Comparison of ENCODE assay signal across 1 cellular context in the genomic region with DNA sequence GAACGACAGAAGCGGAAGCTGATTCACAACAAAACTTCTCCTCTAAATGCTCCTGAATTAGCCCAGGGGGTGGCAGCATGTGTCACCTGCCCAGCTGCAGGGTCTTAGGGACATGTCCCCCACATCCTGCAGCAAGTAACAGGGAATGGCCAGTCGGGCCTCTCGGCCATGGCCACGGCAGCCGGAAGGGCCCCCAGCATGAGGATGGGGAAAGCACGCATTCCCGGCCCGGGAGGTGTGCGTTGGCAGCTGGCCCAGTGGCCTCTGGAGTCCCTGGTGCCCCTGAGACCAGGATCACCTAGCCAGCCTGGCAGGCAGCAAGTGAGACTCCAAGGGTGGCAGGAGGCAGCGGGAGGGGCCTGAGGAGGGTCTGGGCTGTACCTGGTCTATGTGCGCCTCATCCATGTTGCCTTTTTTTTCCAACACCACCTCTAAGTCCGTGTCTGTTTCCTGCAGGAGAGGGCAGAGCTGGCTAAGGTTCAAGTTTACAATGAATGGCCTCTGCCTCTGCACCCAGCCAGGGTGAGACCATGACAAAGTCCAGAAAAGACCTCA.
TF ChIP-seq lines count a peak whose summit lies in the region.

No MANE protein-coding gene starts in this region.

TF ChIP-seq in HepG2, 621 proteins besides CTCF, POLR2A, EP300 and RAD21 (continued from another document and continues in another):
- TF ChIP-seq, protein P1, sequence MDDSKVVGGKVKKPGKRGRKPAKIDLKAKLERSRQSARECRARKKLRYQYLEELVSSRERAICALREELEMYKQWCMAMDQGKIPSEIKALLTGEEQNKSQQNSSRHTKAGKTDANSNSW (CRISPR knock-in tag; IDR thresholded peaks at IDR 0.05; ENCODE audit: borderline replicate concordance) = no peak
- TF ChIP-seq, protein P2, sequence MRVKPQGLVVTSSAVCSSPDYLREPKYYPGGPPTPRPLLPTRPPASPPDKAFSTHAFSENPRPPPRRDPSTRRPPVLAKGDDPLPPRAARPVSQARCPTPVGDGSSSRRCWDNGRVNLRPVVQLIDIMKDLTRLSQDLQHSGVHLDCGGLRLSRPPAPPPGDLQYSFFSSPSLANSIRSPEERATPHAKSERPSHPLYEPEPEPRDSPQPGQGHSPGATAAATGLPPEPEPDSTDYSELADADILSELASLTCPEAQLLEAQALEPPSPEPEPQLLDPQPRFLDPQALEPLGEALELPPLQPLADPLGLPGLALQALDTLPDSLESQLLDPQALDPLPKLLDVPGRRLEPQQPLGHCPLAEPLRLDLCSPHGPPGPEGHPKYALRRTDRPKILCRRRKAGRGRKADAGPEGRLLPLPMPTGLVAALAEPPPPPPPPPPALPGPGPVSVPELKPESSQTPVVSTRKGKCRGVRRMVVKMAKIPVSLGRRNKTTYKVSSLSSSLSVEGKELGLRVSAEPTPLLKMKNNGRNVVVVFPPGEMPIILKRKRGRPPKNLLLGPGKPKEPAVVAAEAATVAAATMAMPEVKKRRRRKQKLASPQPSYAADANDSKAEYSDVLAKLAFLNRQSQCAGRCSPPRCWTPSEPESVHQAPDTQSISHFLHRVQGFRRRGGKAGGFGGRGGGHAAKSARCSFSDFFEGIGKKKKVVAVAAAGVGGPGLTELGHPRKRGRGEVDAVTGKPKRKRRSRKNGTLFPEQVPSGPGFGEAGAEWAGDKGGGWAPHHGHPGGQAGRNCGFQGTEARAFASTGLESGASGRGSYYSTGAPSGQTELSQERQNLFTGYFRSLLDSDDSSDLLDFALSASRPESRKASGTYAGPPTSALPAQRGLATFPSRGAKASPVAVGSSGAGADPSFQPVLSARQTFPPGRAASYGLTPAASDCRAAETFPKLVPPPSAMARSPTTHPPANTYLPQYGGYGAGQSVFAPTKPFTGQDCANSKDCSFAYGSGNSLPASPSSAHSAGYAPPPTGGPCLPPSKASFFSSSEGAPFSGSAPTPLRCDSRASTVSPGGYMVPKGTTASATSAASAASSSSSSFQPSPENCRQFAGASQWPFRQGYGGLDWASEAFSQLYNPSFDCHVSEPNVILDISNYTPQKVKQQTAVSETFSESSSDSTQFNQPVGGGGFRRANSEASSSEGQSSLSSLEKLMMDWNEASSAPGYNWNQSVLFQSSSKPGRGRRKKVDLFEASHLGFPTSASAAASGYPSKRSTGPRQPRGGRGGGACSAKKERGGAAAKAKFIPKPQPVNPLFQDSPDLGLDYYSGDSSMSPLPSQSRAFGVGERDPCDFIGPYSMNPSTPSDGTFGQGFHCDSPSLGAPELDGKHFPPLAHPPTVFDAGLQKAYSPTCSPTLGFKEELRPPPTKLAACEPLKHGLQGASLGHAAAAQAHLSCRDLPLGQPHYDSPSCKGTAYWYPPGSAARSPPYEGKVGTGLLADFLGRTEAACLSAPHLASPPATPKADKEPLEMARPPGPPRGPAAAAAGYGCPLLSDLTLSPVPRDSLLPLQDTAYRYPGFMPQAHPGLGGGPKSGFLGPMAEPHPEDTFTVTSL (CRISPR knock-in tag; IDR thresholded peaks at IDR 0.05; ENCODE audit: borderline replicate concordance) = no peak
- peak; percentile 41 for TF ChIP-seq ASH2L (IDR thresholded peaks at IDR 0.05; ENCODE audit: insufficient read length, low read depth, low read length)
- TF ChIP-seq RELA (CRISPR knock-in tag; IDR thresholded peaks at IDR 0.05) = no peak
- TF ChIP-seq, protein P3, sequence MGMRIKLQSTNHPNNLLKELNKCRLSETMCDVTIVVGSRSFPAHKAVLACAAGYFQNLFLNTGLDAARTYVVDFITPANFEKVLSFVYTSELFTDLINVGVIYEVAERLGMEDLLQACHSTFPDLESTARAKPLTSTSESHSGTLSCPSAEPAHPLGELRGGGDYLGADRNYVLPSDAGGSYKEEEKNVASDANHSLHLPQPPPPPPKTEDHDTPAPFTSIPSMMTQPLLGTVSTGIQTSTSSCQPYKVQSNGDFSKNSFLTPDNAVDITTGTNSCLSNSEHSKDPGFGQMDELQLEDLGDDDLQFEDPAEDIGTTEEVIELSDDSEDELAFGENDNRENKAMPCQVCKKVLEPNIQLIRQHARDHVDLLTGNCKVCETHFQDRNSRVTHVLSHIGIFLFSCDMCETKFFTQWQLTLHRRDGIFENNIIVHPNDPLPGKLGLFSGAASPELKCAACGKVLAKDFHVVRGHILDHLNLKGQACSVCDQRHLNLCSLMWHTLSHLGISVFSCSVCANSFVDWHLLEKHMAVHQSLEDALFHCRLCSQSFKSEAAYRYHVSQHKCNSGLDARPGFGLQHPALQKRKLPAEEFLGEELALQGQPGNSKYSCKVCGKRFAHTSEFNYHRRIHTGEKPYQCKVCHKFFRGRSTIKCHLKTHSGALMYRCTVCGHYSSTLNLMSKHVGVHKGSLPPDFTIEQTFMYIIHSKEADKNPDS (CRISPR knock-in tag; IDR thresholded peaks at IDR 0.05) = no peak
- TF ChIP-seq, protein P4, sequence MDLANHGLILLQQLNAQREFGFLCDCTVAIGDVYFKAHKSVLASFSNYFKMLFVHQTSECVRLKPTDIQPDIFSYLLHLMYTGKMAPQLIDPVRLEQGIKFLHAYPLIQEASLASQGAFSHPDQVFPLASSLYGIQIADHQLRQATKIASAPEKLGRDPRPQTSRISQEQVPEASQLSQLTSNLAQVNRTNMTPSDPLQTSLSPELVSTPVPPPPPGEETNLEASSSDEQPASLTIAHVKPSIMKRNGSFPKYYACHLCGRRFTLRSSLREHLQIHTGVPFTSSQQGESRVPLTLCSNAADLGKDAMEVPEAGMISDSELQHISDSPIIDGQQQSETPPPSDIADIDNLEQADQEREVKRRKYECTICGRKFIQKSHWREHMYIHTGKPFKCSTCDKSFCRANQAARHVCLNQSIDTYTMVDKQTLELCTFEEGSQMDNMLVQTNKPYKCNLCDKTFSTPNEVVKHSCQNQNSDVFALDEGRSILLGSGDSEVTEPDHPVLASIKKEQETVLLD (CRISPR knock-in tag; IDR thresholded peaks at IDR 0.05; ENCODE audit: low read depth) = no peak
- TF ChIP-seq RFX1 (IDR thresholded peaks at IDR 0.05) = no peak
- TF ChIP-seq, protein P5, sequence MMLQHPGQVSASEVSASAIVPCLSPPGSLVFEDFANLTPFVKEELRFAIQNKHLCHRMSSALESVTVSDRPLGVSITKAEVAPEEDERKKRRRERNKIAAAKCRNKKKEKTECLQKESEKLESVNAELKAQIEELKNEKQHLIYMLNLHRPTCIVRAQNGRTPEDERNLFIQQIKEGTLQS (CRISPR knock-in tag; IDR thresholded peaks at IDR 0.05) = no peak
- no peak for TF ChIP-seq RCOR2 (CRISPR knock-in tag; IDR thresholded peaks at IDR 0.05)
- no peak for TF ChIP-seq POGZ (CRISPR knock-in tag; IDR thresholded peaks at IDR 0.05)
- no peak for TF ChIP-seq ZNF44 (CRISPR knock-in tag; IDR thresholded peaks at IDR 0.05)
- no peak for TF ChIP-seq POLR2AphosphoS5 (IDR thresholded peaks at IDR 0.05; ENCODE audit: low read depth, low read length)
- no peak for TF ChIP-seq ZNF713 (CRISPR knock-in tag; IDR thresholded peaks at IDR 0.05)
- TF ChIP-seq HES4 (CRISPR knock-in tag; IDR thresholded peaks at IDR 0.05; ENCODE audit: borderline replicate concordance) = no peak
- no peak for TF ChIP-seq NBN (conservative IDR thresholded peaks at IDR 0.05)
- TF ChIP-seq ZC3H4 (CRISPR knock-in tag; IDR thresholded peaks at IDR 0.05; ENCODE audit: borderline replicate concordance) = no peak
- TF ChIP-seq MYNN (CRISPR knock-in tag; IDR thresholded peaks at IDR 0.05; ENCODE audit: low read depth) = no peak
- peak; percentile 66 for TF ChIP-seq RBFOX2 (IDR thresholded peaks at IDR 0.05; ENCODE audit: low read depth, low read length)
- no peak for TF ChIP-seq PITX1 (CRISPR knock-in tag; IDR thresholded peaks at IDR 0.05)
- TF ChIP-seq PAX8 (CRISPR knock-in tag; IDR thresholded peaks at IDR 0.05; ENCODE audit: borderline replicate concordance) = no peak
- TF ChIP-seq, protein P6, sequence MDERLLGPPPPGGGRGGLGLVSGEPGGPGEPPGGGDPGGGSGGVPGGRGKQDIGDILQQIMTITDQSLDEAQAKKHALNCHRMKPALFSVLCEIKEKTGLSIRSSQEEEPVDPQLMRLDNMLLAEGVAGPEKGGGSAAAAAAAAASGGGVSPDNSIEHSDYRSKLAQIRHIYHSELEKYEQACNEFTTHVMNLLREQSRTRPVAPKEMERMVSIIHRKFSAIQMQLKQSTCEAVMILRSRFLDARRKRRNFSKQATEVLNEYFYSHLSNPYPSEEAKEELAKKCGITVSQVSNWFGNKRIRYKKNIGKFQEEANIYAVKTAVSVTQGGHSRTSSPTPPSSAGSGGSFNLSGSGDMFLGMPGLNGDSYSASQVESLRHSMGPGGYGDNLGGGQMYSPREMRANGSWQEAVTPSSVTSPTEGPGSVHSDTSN (CRISPR knock-in tag; IDR thresholded peaks at IDR 0.05) = no peak
- peak; percentile 96 for TF ChIP-seq HNRNPL (IDR thresholded peaks at IDR 0.05; ENCODE audit: low read depth, low read length)
- no peak for TF ChIP-seq SRF (IDR thresholded peaks at IDR 0.05; ENCODE audit: low read depth, low read length)
- TF ChIP-seq, protein P7, sequence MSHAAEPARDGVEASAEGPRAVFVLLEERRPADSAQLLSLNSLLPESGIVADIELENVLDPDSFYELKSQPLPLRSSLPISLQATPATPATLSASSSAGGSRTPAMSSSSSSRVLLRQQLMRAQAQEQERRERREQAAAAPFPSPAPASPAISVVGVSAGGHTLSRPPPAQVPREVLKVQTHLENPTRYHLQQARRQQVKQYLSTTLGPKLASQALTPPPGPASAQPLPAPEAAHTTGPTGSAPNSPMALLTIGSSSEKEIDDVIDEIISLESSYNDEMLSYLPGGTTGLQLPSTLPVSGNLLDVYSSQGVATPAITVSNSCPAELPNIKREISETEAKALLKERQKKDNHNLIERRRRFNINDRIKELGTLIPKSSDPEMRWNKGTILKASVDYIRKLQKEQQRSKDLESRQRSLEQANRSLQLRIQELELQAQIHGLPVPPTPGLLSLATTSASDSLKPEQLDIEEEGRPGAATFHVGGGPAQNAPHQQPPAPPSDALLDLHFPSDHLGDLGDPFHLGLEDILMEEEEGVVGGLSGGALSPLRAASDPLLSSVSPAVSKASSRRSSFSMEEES (CRISPR knock-in tag; IDR thresholded peaks at IDR 0.05) = no peak
- TF ChIP-seq JARID2 (CRISPR knock-in tag; IDR thresholded peaks at IDR 0.05; ENCODE audit: insufficient replicate concordance) = no peak
- TF ChIP-seq, protein P8, sequence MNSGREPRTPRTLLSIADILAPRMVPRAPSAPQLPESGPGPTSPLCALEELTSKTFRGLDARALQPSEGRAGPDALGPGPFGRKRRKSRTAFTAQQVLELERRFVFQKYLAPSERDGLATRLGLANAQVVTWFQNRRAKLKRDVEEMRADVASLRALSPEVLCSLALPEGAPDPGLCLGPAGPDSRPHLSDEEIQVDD (CRISPR knock-in tag; IDR thresholded peaks at IDR 0.05; ENCODE audit: borderline replicate concordance) = 0 out of 2 replicates have a peak, but pooled peaks have one; percentile 18
- no peak for TF ChIP-seq ZNF616 (CRISPR knock-in tag; IDR thresholded peaks at IDR 0.05; ENCODE audit: low read depth)
- TF ChIP-seq HOXA7 (CRISPR knock-in tag; IDR thresholded peaks at IDR 0.05) = no peak
- TF ChIP-seq DPF2 (CRISPR knock-in tag; IDR thresholded peaks at IDR 0.05; ENCODE audit: borderline replicate concordance, low read depth) = no peak
- TF ChIP-seq HNF4A (CRISPR knock-in tag; IDR thresholded peaks at IDR 0.05) = peak; percentile 61
- no peak for TF ChIP-seq FLYWCH1 (CRISPR knock-in tag; IDR thresholded peaks at IDR 0.05)
- TF ChIP-seq, protein P9, sequence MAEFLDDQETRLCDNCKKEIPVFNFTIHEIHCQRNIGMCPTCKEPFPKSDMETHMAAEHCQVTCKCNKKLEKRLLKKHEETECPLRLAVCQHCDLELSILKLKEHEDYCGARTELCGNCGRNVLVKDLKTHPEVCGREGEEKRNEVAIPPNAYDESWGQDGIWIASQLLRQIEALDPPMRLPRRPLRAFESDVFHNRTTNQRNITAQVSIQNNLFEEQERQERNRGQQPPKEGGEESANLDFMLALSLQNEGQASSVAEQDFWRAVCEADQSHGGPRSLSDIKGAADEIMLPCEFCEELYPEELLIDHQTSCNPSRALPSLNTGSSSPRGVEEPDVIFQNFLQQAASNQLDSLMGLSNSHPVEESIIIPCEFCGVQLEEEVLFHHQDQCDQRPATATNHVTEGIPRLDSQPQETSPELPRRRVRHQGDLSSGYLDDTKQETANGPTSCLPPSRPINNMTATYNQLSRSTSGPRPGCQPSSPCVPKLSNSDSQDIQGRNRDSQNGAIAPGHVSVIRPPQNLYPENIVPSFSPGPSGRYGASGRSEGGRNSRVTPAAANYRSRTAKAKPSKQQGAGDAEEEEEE (CRISPR knock-in tag; IDR thresholded peaks at IDR 0.05; ENCODE audit: borderline replicate concordance) = no peak
- TF ChIP-seq RBM39 (IDR thresholded peaks at IDR 0.05; ENCODE audit: low read depth, low read length, poor library complexity, severe bottlenecking) = no peak
- TF ChIP-seq ZNF776 (CRISPR knock-in tag; IDR thresholded peaks at IDR 0.05) = no peak
- TF ChIP-seq, protein P10, sequence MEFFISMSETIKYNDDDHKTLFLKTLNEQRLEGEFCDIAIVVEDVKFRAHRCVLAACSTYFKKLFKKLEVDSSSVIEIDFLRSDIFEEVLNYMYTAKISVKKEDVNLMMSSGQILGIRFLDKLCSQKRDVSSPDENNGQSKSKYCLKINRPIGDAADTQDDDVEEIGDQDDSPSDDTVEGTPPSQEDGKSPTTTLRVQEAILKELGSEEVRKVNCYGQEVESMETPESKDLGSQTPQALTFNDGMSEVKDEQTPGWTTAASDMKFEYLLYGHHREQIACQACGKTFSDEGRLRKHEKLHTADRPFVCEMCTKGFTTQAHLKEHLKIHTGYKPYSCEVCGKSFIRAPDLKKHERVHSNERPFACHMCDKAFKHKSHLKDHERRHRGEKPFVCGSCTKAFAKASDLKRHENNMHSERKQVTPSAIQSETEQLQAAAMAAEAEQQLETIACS (CRISPR knock-in tag; IDR thresholded peaks at IDR 0.05) = no peak
- no peak for TF ChIP-seq NR3C1 (CRISPR knock-in tag; IDR thresholded peaks at IDR 0.05)
- TF ChIP-seq, protein P11, sequence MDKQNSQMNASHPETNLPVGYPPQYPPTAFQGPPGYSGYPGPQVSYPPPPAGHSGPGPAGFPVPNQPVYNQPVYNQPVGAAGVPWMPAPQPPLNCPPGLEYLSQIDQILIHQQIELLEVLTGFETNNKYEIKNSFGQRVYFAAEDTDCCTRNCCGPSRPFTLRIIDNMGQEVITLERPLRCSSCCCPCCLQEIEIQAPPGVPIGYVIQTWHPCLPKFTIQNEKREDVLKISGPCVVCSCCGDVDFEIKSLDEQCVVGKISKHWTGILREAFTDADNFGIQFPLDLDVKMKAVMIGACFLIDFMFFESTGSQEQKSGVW (CRISPR knock-in tag; IDR thresholded peaks at IDR 0.05; ENCODE audit: borderline replicate concordance) = no peak
- TF ChIP-seq MYC (CRISPR knock-in tag; IDR thresholded peaks at IDR 0.05; ENCODE audit: borderline replicate concordance) = peak; percentile 38; the same call in 1 of the 2 replicates
- TF ChIP-seq, protein P12, sequence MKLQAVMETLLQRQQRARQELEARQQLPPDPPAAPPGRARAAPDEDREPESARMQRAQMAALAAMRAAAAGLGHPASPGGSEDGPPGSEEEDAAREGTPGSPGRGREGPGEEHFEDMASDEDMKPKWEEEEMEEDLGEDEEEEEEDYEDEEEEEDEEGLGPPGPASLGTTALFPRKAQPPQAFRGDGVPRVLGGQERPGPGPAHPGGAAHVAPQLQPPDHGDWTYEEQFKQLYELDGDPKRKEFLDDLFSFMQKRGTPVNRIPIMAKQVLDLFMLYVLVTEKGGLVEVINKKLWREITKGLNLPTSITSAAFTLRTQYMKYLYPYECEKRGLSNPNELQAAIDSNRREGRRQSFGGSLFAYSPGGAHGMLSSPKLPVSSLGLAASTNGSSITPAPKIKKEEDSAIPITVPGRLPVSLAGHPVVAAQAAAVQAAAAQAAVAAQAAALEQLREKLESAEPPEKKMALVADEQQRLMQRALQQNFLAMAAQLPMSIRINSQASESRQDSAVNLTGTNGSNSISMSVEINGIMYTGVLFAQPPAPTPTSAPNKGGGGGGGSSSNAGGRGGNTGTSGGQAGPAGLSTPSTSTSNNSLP (IDR thresholded peaks at IDR 0.05; ENCODE audit: low read depth, low read length) = no peak
- TF ChIP-seq ZNF296 (CRISPR knock-in tag; conservative IDR thresholded peaks at IDR 0.05) = no peak
